ENCODE assay signal across 7 cellular contexts in genomic region chr1:18956189-18957135, GRCh38. TPM values are rescaled to one million over a fixed set of nuclear protein-coding genes. Genes with fewer than 3 reads are reported as not detected.
DNase-seq lines count a peak whose midpoint lies in the region; ATAC-seq and TF ChIP-seq lines count a peak whose summit lies in the region.

Gene IFFO2, minus strand, starts transcription at chr1:18956676. Its CDS starts 344 bp downstream, at chr1:18956332.

- H3K36me3 ChIP-seq in iPS DF 6.9 (ENCODE audit: control insufficient read depth, insufficient read depth, low read length) (no peaks in the 10 kb centered on the region), sigmoid colon (no peaks in the 10 kb centered on the region)

- H3K4me1 ChIP-seq in iPS DF 6.9 (ENCODE audit: control insufficient read depth, insufficient read depth, low read length), result no peaks in the 10 kb centered on the region
- H3K4me1 ChIP-seq in sigmoid colon, result peaks cover 0 to 49% (median 38%) of the 10 kb centered on the region in 4 donors

- peaks cover 29% of the 10 kb centered on the region for H3K27me3 Mint-ChIP-seq in brain

- intact Hi-C loops in sigmoid colon (cut with DNase I), result loop anchor here (2.0 kb wide), 1 partner anchor 54 kb away; no protein-coding TSS in a partner anchor

- H3K27me3 ChIP-seq in iPS DF 6.9 (ENCODE audit: control insufficient read depth, insufficient read depth, low read length) (no peaks in the 10 kb centered on the region; the same call in 1 of the 2 replicates), sigmoid colon (no peaks in the 10 kb centered on the region)

- TF ChIP-seq POLR2A in sigmoid colon (IDR thresholded peaks at IDR 0.05), result peak; percentile 50 to 73

- no peak within 1 kb of the TSS for H3K27ac ChIP-seq in iPS DF 6.9 (ENCODE audit: low read length)
- H3K27ac ChIP-seq in sigmoid colon, result peak within 1 kb of the TSS; percentile 92 to 95 (median 94)

- TF ChIP-seq CTCF in brain (conservative IDR thresholded peaks at IDR 0.05), result no peak
- TF ChIP-seq CTCF in sigmoid colon (IDR thresholded peaks at IDR 0.05), result no peak

- H3K9me3 ChIP-seq in iPS DF 6.9 (ENCODE audit: control insufficient read depth, insufficient read depth, low read length) (no peaks in the 10 kb centered on the region), sigmoid colon (no peaks in the 10 kb centered on the region)

- H3K4me1 Mint-ChIP-seq in brain, result peaks cover 45% of the 10 kb centered on the region

- no peak for TF ChIP-seq EP300 in sigmoid colon (IDR thresholded peaks at IDR 0.05)

- H3K36me3 Mint-ChIP-seq in brain, result peaks cover 5% of the 10 kb centered on the region

- ATAC-seq in GM18517 (IDR thresholded peaks at IDR 0.05; ENCODE audit: unreplicated experiment), result peak; percentile 60
- peak; percentile 62 for ATAC-seq in HG02938 (IDR thresholded peaks at IDR 0.05; ENCODE audit: unreplicated experiment)

- H3K9me3 Mint-ChIP-seq in brain, result peaks cover 0 to 8% (median 0%) of the 10 kb centered on the region in 5 experiments

- H3K4me3 ChIP-seq in iPS DF 6.9 (ENCODE audit: low read length) (peak within 1 kb of the TSS; percentile 76), sigmoid colon (peak within 1 kb of the TSS; percentile 58 to 88 (median 76))

- no CpG with 5 or more reads among the region's 119 CpGs for WGBS in iPS DF 6.9 (ENCODE audit: insufficient coverage, insufficient read length)
- 0% methylated on average over 118 to 119 of the region's 119 CpGs for WGBS in sigmoid colon, 2 donors

- peak within 1 kb of the TSS in 3 of 5 experiments; percentile 18 to 74 (median 69) for H3K27ac Mint-ChIP-seq in brain

- peak; percentile 42 to 80 for DNase-seq in NCI-H1930 (lab: John Stamatoyannopoulos, UW)
- DNase-seq in UCSD-AML1 (lab: John Stamatoyannopoulos, UW; ENCODE audit: unreplicated experiment), result peak; percentile 95
- DNase-seq in iPS DF 6.9 (ENCODE audit: low read depth, low spot score), result peak; percentile 88
- DNase-seq in sigmoid colon, result peak; percentile 99

- peak within 1 kb of the TSS; percentile 87 to 93 (median 92) for H3K4me3 Mint-ChIP-seq in brain

RNA-seq across cellular contexts. Expression of gene IFFO2, which starts in this region (rescaled TPM):
- polyA plus RNA-seq in brain (ENCODE audit: insufficient read depth, low read depth, low replicate concordance) (5.8 TPM), sigmoid colon (1 to 10 TPM; 1.2 to 8.6 (median 7.2) TPM)
- total RNA-seq in sigmoid colon, result 10 to 100 TPM in 2 of 4 donors, 1 to 10 TPM in 2; 7.5 to 35.0 (median 13.8) TPM
